ENCODE assay signal across 21 cellular contexts in the genomic region with DNA sequence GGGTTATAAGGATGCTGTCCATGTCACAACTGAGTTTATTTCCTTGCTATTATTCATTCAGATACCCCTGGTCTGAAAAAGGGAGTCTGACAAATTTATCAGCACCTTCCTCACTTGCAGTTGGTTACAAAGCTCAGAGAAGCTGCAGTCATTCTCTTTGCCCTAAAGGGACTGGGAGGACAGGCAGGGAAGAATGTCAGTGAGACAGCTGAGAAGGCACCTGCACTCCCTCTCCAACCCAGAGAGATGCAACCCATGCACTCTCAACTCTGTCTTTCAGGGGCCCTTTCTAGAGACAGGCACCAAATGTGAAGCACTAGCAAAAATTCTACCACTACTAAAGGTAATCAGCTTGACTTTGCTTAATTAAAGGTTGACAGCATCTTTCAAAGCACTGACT.
DNase-seq lines count a peak whose midpoint lies in the region; ATAC-seq and TF ChIP-seq lines count a peak whose summit lies in the region.
"Had no signal": no experiment of that assay in that cellular context is flagged by ENCODE, and none has a peak within 500 bp of the region (broad histone marks: within the 10 kb centered on the region; RNA-seq: fewer than 3 reads in every experiment).

No MANE protein-coding gene starts in this region.

- H3K4me3 ChIP-seq in HCT116 (replicated peaks in 1 of 2; ENCODE audit: low read depth in 1 of 2, low read length in 2 of 2) = no peak overlapping the region
- no peak overlapping the region for H3K4me3 ChIP-seq in PC-9
- H3K4me3 ChIP-seq in esophagus (ENCODE audit: low read depth in 1 of 2, low read length in 2 of 2) = no peak overlapping the region
- no peak overlapping the region for H3K4me3 ChIP-seq in neural progenitor cell
- H3K4me3 ChIP-seq in left ventricle myocardium inferior = no peak overlapping the region
- H3K4me3 ChIP-seq: body of pancreas, right lobe of liver, SJSA1, tibial nerve had no signal

- no peak overlapping the region for H3K27ac Mint-ChIP-seq in neural progenitor cell
- H3K27ac Mint-ChIP-seq: activated naive CD8-positive, alpha-beta T cell; stimulated activated effector memory CD8-positive, alpha-beta T cell treated with anti-CD3 and anti-CD28 coated beads, Interleukin-12 subunit alpha, Interleukin-12 subunit beta, amount 100 ng/mL, for 72 hours; T-helper 2 cell treated with Interferon-gamma antibody and Interleukin-4, amounts not matched to agents 5 μg/mL and 100 μg/mL, for 36 hours had no signal

- peaks cover 12% of the 10 kb centered on the region for H3K9me3 Mint-ChIP-seq in neural progenitor cell
- H3K9me3 Mint-ChIP-seq: stimulated activated effector memory CD8-positive, alpha-beta T cell treated with anti-CD3 and anti-CD28 coated beads, Interleukin-12 subunit alpha, Interleukin-12 subunit beta, amount 100 ng/mL, for 72 hours had no signal

- no peaks in the 10 kb centered on the region for H3K9me2 ChIP-seq in HCT116 (ENCODE audit: insufficient read depth)
- H3K9me2 ChIP-seq in PC-9 (ENCODE audit: insufficient read depth) = no peaks in the 10 kb centered on the region

- H3K36me3 Mint-ChIP-seq in neural progenitor cell = no peaks in the 10 kb centered on the region
- H3K36me3 Mint-ChIP-seq: stimulated activated effector memory CD8-positive, alpha-beta T cell treated with anti-CD3 and anti-CD28 coated beads, Interleukin-12 subunit alpha, Interleukin-12 subunit beta, amount 100 ng/mL, for 72 hours had no signal

- H3K4me3 Mint-ChIP-seq in neural progenitor cell = no peak overlapping the region
- H3K4me3 Mint-ChIP-seq: activated naive CD8-positive, alpha-beta T cell; stimulated activated effector memory CD8-positive, alpha-beta T cell treated with anti-CD3 and anti-CD28 coated beads, Interleukin-12 subunit alpha, Interleukin-12 subunit beta, amount 100 ng/mL, for 72 hours; T-helper 2 cell treated with Interferon-gamma antibody and Interleukin-4, amounts not matched to agents 5 μg/mL and 100 μg/mL, for 36 hours had no signal

- H3K36me3 ChIP-seq in HCT116 (ENCODE audit: control insufficient read depth in 1 of 2, insufficient read depth in 2 of 2, low read length in 2 of 2) (no peaks in the 10 kb centered on the region), PC-9 (ENCODE audit: low read depth) (no peaks in the 10 kb centered on the region), esophagus (ENCODE audit: control insufficient read depth in 2 of 2, insufficient read depth in 2 of 2, low read length in 1 of 2) (no peaks in the 10 kb centered on the region), neural progenitor cell (no peaks in the 10 kb centered on the region), left ventricle myocardium inferior (no peaks in the 10 kb centered on the region)
- H3K36me3 ChIP-seq: SJSA1 had no signal

- H3K9me3 ChIP-seq in HCT116 (ENCODE audit: control insufficient read depth in 1 of 2, insufficient read depth in 1 of 2, low read depth in 1 of 2, low read length in 2 of 2) (0 out of 4 replicates have a peak, but pooled peaks cover 0 to 4% of the 10 kb centered on the region in 2 experiments), PC-9 (ENCODE audit: insufficient read depth, low read depth) (peaks cover 3% of the 10 kb centered on the region), esophagus (ENCODE audit: control insufficient read depth in 2 of 2, insufficient read depth in 1 of 2, low read depth in 1 of 2, low read length in 1 of 2) (no peaks in the 10 kb centered on the region), neural progenitor cell (ENCODE audit: low read depth) (no peaks in the 10 kb centered on the region), left ventricle myocardium inferior (replicated peaks) (peaks cover 12% of the 10 kb centered on the region)
- H3K9me3 ChIP-seq: body of pancreas, right lobe of liver, SJSA1 had no signal

- H3K27me3 ChIP-seq in HCT116 (ENCODE audit: insufficient read depth, low read length) = no peaks in the 10 kb centered on the region
- H3K27me3 ChIP-seq in PC-9 (ENCODE audit: insufficient read depth, low read depth) = no peaks in the 10 kb centered on the region
- no peaks in the 10 kb centered on the region for H3K27me3 ChIP-seq in esophagus (ENCODE audit: control insufficient read depth in 1 of 2, insufficient read depth in 2 of 2, low read length in 2 of 2)
- H3K27me3 ChIP-seq in neural progenitor cell = no peaks in the 10 kb centered on the region
- H3K27me3 ChIP-seq in left ventricle myocardium inferior (ENCODE audit: low read depth) = no peaks in the 10 kb centered on the region
- H3K27me3 ChIP-seq: body of pancreas, right lobe of liver, SJSA1, tibial nerve had no signal

- 0 out of 2 replicates have a peak overlapping the region, but pooled peaks have one; percentile 3 for H3K4me2 ChIP-seq in HCT116 (ENCODE audit: low read length)
- H3K4me2 ChIP-seq in PC-9 = peak overlapping the region; percentile 2; the same call in 1 of the 2 replicates
- H3K4me2 ChIP-seq in neural progenitor cell = peak overlapping the region; percentile 41

- DNase-seq in HCT116 (ENCODE audit: low read depth, low spot score) (no peak), PC-9 (no peak), neural progenitor cell (ENCODE audit: low spot score) (peak; percentile 26), epidermal melanocyte (ENCODE audit: insufficient read length, low spot score) (no peak), left ventricle myocardium inferior (no peak)
- DNase-seq: activated CD4-positive, CD25-positive, alpha-beta regulatory T cell; activated CD8-positive, alpha-beta memory T cell treated with anti-CD3 and anti-CD28 coated beads for 24 hours; cortex of kidney; NCI-H2171 treated with DMSO at 0.1 percent for 48 hours; NCI-H774; occipital lobe; right lobe of liver had no signal

- CTCF ChIA-PET in HCT116 (lab: Charles Lee) (interaction anchor here (0.6 kb wide), 1 partner anchor 14 kb away, joined by 3 read pairs; no protein-coding TSS in a partner anchor), PC-9 (lab: Charles Lee) (no interaction called here)

- H3F3A ChIP-seq in PC-9 (ENCODE audit: insufficient read depth, low read depth) (peaks cover 5% of the 10 kb centered on the region; the same call in 1 of the 2 replicates), neural progenitor cell (ENCODE audit: low read depth) (peaks cover 16% of the 10 kb centered on the region)

- RAD21 ChIA-PET in HCT116 (lab: Charles Lee; ENCODE audit: low non-redundant PET in 1 of 2, low total read pairs in 2 of 2, uncharacterized antibody in 2 of 2, unreplicated experiment in 2 of 2) = no interaction called here

- no peak for TF ChIP-seq CTCF in HCT116 (IDR thresholded peaks at IDR 0.05 in 2 of 3, conservative IDR thresholded peaks at IDR 0.05 in 1 of 3; ENCODE audit: borderline replicate concordance in 1 of 3, insufficient read depth in 1 of 3, low read depth in 2 of 3, low read length in 2 of 3)
- no peak for TF ChIP-seq CTCF in PC-9 (conservative IDR thresholded peaks at IDR 0.05)
- TF ChIP-seq CTCF in neural progenitor cell (IDR thresholded peaks at IDR 0.05) = no peak
- TF ChIP-seq CTCF in left ventricle myocardium inferior (IDR thresholded peaks at IDR 0.05; ENCODE audit: borderline replicate concordance) = no peak

- H3K27ac ChIP-seq in HCT116 (ENCODE audit: low read depth, low read length) (no peak overlapping the region), PC-9 (no peak overlapping the region), esophagus (ENCODE audit: low read depth in 2 of 2, low read length in 1 of 2) (peak overlapping the region; percentile 69 to 72), neural progenitor cell (no peak overlapping the region), left ventricle myocardium inferior (replicated peaks) (no peak overlapping the region)
- H3K27ac ChIP-seq: body of pancreas, right lobe of liver, SJSA1 had no signal

- peaks cover 2% of the 10 kb centered on the region for H3K27me3 Mint-ChIP-seq in neural progenitor cell (ENCODE audit: insufficient read depth, low read depth)
- H3K27me3 Mint-ChIP-seq: activated naive CD8-positive, alpha-beta T cell had no signal

- no peaks in the 10 kb centered on the region for H3K79me2 ChIP-seq in HCT116 (ENCODE audit: insufficient read depth, low read length)
- no peaks in the 10 kb centered on the region for H3K79me2 ChIP-seq in PC-9 (ENCODE audit: low read depth)
- H3K79me2 ChIP-seq in neural progenitor cell (ENCODE audit: low read depth) = no peaks in the 10 kb centered on the region

- intact Hi-C loops in HCT116 (cut with micrococcal nuclease) (no loop called here), PC-9 (cut with micrococcal nuclease; ENCODE audit: unreplicated experiment) (no loop called here), left ventricle myocardium inferior (cut with micrococcal nuclease) (no loop called here)

- TF ChIP-seq RAD21 in HCT116 (IDR thresholded peaks at IDR 0.05; ENCODE audit: low read depth) = no peak

- H4K20me1 ChIP-seq in HCT116 (ENCODE audit: insufficient read depth) (no peaks in the 10 kb centered on the region), PC-9 (ENCODE audit: insufficient read depth) (no peaks in the 10 kb centered on the region), neural progenitor cell (ENCODE audit: low read depth) (no peaks in the 10 kb centered on the region)

- TF ChIP-seq POLR2A in HCT116 (IDR thresholded peaks at IDR 0.05; ENCODE audit: borderline replicate concordance, extremely low read depth, insufficient read depth, insufficient read length) = no peak

- H2AFZ ChIP-seq in HCT116 (ENCODE audit: low read depth, low read length, poor library complexity, severe bottlenecking) = no peak overlapping the region
- H2AFZ ChIP-seq in PC-9 = no peak overlapping the region
- H2AFZ ChIP-seq in neural progenitor cell (replicated peaks) = no peak overlapping the region

- POLR2A ChIA-PET in HCT116 (lab: Charles Lee) (no interaction called here), PC-9 (lab: Charles Lee; ENCODE audit: unreplicated experiment) (no interaction called here)

- BruUV-seq in HCT116 (replicated peaks; lab: Mats Ljungman, UMichigan) = no TSS peak
- BruUV-seq in PC-9 (replicated peaks; lab: Mats Ljungman, UMichigan) = no TSS peak

- ATAC-seq in HCT116 = peak; percentile 49
- no peak for ATAC-seq in HG02763 (IDR thresholded peaks at IDR 0.05; ENCODE audit: unreplicated experiment)
- ATAC-seq in HG03521 (IDR thresholded peaks at IDR 0.05; ENCODE audit: unreplicated experiment) = no peak
- ATAC-seq: body of pancreas, right lobe of liver had no signal

- H3K4me1 ChIP-seq in HCT116 (ENCODE audit: control insufficient read depth in 1 of 2, insufficient read depth in 2 of 2, low read length in 2 of 2) = peaks cover 5 to 20% of the 10 kb centered on the region in 2 experiments; a peak in 3 of 4 replicates
- peaks cover 14% of the 10 kb centered on the region; the same call in 1 of the 2 replicates for H3K4me1 ChIP-seq in PC-9 (replicated peaks; ENCODE audit: insufficient read depth)
- peaks cover 3 to 4% of the 10 kb centered on the region in 2 donors for H3K4me1 ChIP-seq in esophagus (ENCODE audit: control insufficient read depth in 2 of 2, insufficient read depth in 2 of 2, low read length in 1 of 2)
- H3K4me1 ChIP-seq in neural progenitor cell = peaks cover 15% of the 10 kb centered on the region
- H3K4me1 ChIP-seq in left ventricle myocardium inferior = peaks cover 17% of the 10 kb centered on the region
- H3K4me1 ChIP-seq: right lobe of liver, SJSA1 had no signal

- H3K4me1 Mint-ChIP-seq in neural progenitor cell = peaks cover 11% of the 10 kb centered on the region

- H3K9ac ChIP-seq in HCT116 (ENCODE audit: low read length) = no peak overlapping the region
- no peak overlapping the region for H3K9ac ChIP-seq in neural progenitor cell

TF ChIP-seq in HCT116, 20 proteins besides CTCF, POLR2A, EP300 and RAD21:
- TF ChIP-seq ZFX (IDR thresholded peaks at IDR 0.05) = no peak

Comparison
In these comparisons a context has a peak if more than half of its experiments do, and no peak if none do; other contexts are left out.
1. H3K27ac ChIP-seq: peak in esophagus (2 of 2); none in HCT116 (single experiment), PC-9 (single experiment), neural progenitor cell (single experiment) and left ventricle myocardium inferior (single experiment).
2. Peak in every context shown above with its lines, with median percentiles within 50 percentile points of each other: H3K4me2 ChIP-seq.